ENCODE assay signal across 1 cellular context in genomic region chr7:101911011-101911799, GRCh38.
TF ChIP-seq lines count a peak whose summit lies in the region.

No MANE protein-coding gene starts in this region.

TF ChIP-seq in IMR-90, 13 proteins besides CTCF, POLR2A, EP300 and RAD21:
- TF ChIP-seq MXI1 (IDR thresholded peaks at IDR 0.05; ENCODE audit: borderline replicate concordance, low read depth, low read length) (no peak), MAZ (IDR thresholded peaks at IDR 0.05; ENCODE audit: borderline replicate concordance, low read depth, low read length) (no peak), ELK1 (IDR thresholded peaks at IDR 0.05; ENCODE audit: borderline replicate concordance, low read depth, low read length) (no peak), CEBPB (IDR thresholded peaks at IDR 0.05; ENCODE audit: low read depth, low read length) (no peak), RCOR1 (IDR thresholded peaks at IDR 0.05; ENCODE audit: insufficient replicate concordance, low read length) (no peak), SMC3 (IDR thresholded peaks at IDR 0.05; ENCODE audit: low read depth, low read length) (no peak), CHD1 (IDR thresholded peaks at IDR 0.05; ENCODE audit: low read depth, low read length) (no peak), USF2 (IDR thresholded peaks at IDR 0.05; ENCODE audit: low read depth, low read length) (no peak), RFX5 (IDR thresholded peaks at IDR 0.05; ENCODE audit: low read depth, low read length) (no peak), FOS (IDR thresholded peaks at IDR 0.05; ENCODE audit: low read depth, low read length) (no peak)
